ENCODE assay signal across 1 cellular context in genomic region chrX:15244421-15244820, GRCh38.
TF ChIP-seq lines count a peak whose summit lies in the region.

No MANE protein-coding gene starts in this region.

TF ChIP-seq in SK-N-SH, 30 proteins besides CTCF, POLR2A, EP300 and RAD21 (continued from another document):
- TF ChIP-seq NFIC (IDR thresholded peaks at IDR 0.05; ENCODE audit: borderline replicate concordance) (no peak), GABPA (IDR thresholded peaks at IDR 0.05; ENCODE audit: low read depth) (no peak), NRF1 (IDR thresholded peaks at IDR 0.05; ENCODE audit: low read depth, low read length) (no peak), GATA2 (CRISPR knock-in tag; IDR thresholded peaks at IDR 0.05) (no peak), RCOR1 (IDR thresholded peaks at IDR 0.05; ENCODE audit: low read length) (no peak), ZBTB33 (IDR thresholded peaks at IDR 0.05; ENCODE audit: borderline replicate concordance, low read depth) (no peak), TEAD4 (IDR thresholded peaks at IDR 0.05; ENCODE audit: borderline replicate concordance, insufficient read depth) (no peak), RXRA (IDR thresholded peaks at IDR 0.05; ENCODE audit: borderline replicate concordance, low read depth) (no peak), TCF12 (IDR thresholded peaks at IDR 0.05) (no peak), FOXJ3 (CRISPR knock-in tag; IDR thresholded peaks at IDR 0.05) (no peak)
